Comparison of ENCODE assay signal across 2 cellular contexts in genomic region chr4:182960228-182960627, GRCh38.
TF ChIP-seq lines count a peak whose summit lies in the region.

No MANE protein-coding gene starts in this region.

TF ChIP-seq in GM12878, 131 proteins besides CTCF, POLR2A, EP300 and RAD21:
- TF ChIP-seq SPI1 (IDR thresholded peaks at IDR 0.05; ENCODE audit: borderline replicate concordance, insufficient read depth, low read depth, low read length) (no peak), SP1 (IDR thresholded peaks at IDR 0.05; ENCODE audit: low read depth, low read length) (no peak), SMAD5 (IDR thresholded peaks at IDR 0.05; ENCODE audit: low read depth) (no peak), BCLAF1 (IDR thresholded peaks at IDR 0.05) (no peak), BCL3 (IDR thresholded peaks at IDR 0.05; ENCODE audit: borderline replicate concordance, insufficient read depth, low read depth, low read length, poor library complexity, severe bottlenecking) (peak; percentile 47), CREM (IDR thresholded peaks at IDR 0.05; ENCODE audit: low read depth) (no peak)

TF ChIP-seq in H1, 55 proteins besides CTCF, POLR2A, EP300 and RAD21:
- TF ChIP-seq JUN (IDR thresholded peaks at IDR 0.05; ENCODE audit: low read depth, low read length) (no peak), ZNF274 (IDR thresholded peaks at IDR 0.05; ENCODE audit: borderline replicate concordance, extremely low read depth, low read length) (no peak), USF2 (IDR thresholded peaks at IDR 0.05; ENCODE audit: low read length) (no peak), TAF1 (IDR thresholded peaks at IDR 0.05; ENCODE audit: low read depth, low read length) (no peak)
